Comparison of ENCODE assay signal across 1 cellular context in genomic region chr6:95292011-95292410, GRCh38.
TF ChIP-seq lines count a peak whose summit lies in the region.

No MANE protein-coding gene starts in this region.

TF ChIP-seq in SK-N-SH treated with all-trans-retinoic acid at 6 μM for 48 hours, 23 proteins besides CTCF, POLR2A, EP300 and RAD21 (continued from another document):
- TF ChIP-seq TSHZ2 (CRISPR knock-in tag; IDR thresholded peaks at IDR 0.05) (no peak), SNAI2 (CRISPR knock-in tag; IDR thresholded peaks at IDR 0.05) (no peak), CREB5 (CRISPR knock-in tag; IDR thresholded peaks at IDR 0.05; ENCODE audit: low read depth) (no peak), ARNTL (CRISPR knock-in tag; IDR thresholded peaks at IDR 0.05; ENCODE audit: borderline replicate concordance, low read depth) (no peak), ZFP30 (CRISPR knock-in tag; IDR thresholded peaks at IDR 0.05) (no peak), OSR1 (CRISPR knock-in tag; IDR thresholded peaks at IDR 0.05) (no peak), ZFP3 (CRISPR knock-in tag; IDR thresholded peaks at IDR 0.05) (no peak), ZNF70 (CRISPR knock-in tag; IDR thresholded peaks at IDR 0.05) (no peak), RARB (CRISPR knock-in tag; IDR thresholded peaks at IDR 0.05) (no peak), PPARA (CRISPR knock-in tag; IDR thresholded peaks at IDR 0.05; ENCODE audit: borderline replicate concordance) (no peak), POU6F1 (CRISPR knock-in tag; IDR thresholded peaks at IDR 0.05; ENCODE audit: borderline replicate concordance, low read depth) (no peak), ZC3H10 (CRISPR knock-in tag; IDR thresholded peaks at IDR 0.05) (no peak), BACH2 (CRISPR knock-in tag; IDR thresholded peaks at IDR 0.05; ENCODE audit: borderline replicate concordance) (no peak)
